ENCODE assay signal across 24 cellular contexts in genomic region chr10:60490013-60490412, GRCh38.
A peak's percentile ranks its signal among the peaks of the same experiment; 100 is the strongest.
DNase-seq lines count a peak whose midpoint lies in the region; ATAC-seq and TF ChIP-seq lines count a peak whose summit lies in the region.
"Had no signal": no experiment of that assay in that cellular context is flagged by ENCODE, and none has a peak within 500 bp of the region (broad histone marks: within the 10 kb centered on the region; RNA-seq: fewer than 3 reads in every experiment).

No MANE protein-coding gene starts in this region.

- BruUV-seq in PC-3 (replicated peaks; lab: Mats Ljungman, UMichigan) (no TSS peak), mammary epithelial cell (replicated peaks; lab: Mats Ljungman, UMichigan) (no TSS peak)

- H3K9me3 ChIP-seq in PC-3 (ENCODE audit: low read length) (no peaks in the 10 kb centered on the region), mammary epithelial cell (replicated peaks; ENCODE audit: insufficient read depth, low read length) (no peaks in the 10 kb centered on the region), mesenchymal stem cell (ENCODE audit: control insufficient read depth, low read length) (no peaks in the 10 kb centered on the region), trophoblast cell (ENCODE audit: insufficient read depth, low read depth, low read length) (no peaks in the 10 kb centered on the region)
- H3K9me3 ChIP-seq: thoracic aorta had no signal

- no peak overlapping the region for H2BK15ac ChIP-seq in mesenchymal stem cell (ENCODE audit: low read depth, poor library complexity, severe bottlenecking)

- H3K27ac Mint-ChIP-seq in immature natural killer cell, result no peak overlapping the region
- H3K27ac Mint-ChIP-seq: activated naive CD4-positive, alpha-beta T cell treated with anti-CD3 and anti-CD28 coated beads for 36 hours; stimulated activated naive B cell treated with anti-CD40 and anti-IgM and Interleukin-4, amounts not matched to agents 10 μg/mL and 1 μg/mL and 100 μg/mL, for 72 hours had no signal

- H3K9ac ChIP-seq in PC-3 (ENCODE audit: low read length) (no peak overlapping the region), mammary epithelial cell (ENCODE audit: insufficient read depth, low read length) (no peak overlapping the region), mesenchymal stem cell (ENCODE audit: low read length) (no peak overlapping the region), trophoblast cell (ENCODE audit: low read length) (no peak overlapping the region)

- H3K4me3 Mint-ChIP-seq in immature natural killer cell, result no peak overlapping the region
- H3K4me3 Mint-ChIP-seq: activated naive CD4-positive, alpha-beta T cell treated with anti-CD3 and anti-CD28 coated beads for 36 hours; activated T-cell treated with anti-CD3 and anti-CD28 coated beads, Interleukin-2, amount 50 U/mL, for 24 hours; neural crest cell; stimulated activated naive B cell treated with anti-CD40 and anti-IgM and Interleukin-4, amounts not matched to agents 10 μg/mL and 1 μg/mL and 100 μg/mL, for 72 hours had no signal

- H3K27me3 ChIP-seq in PC-3 (ENCODE audit: low read length) (no peaks in the 10 kb centered on the region), mammary epithelial cell (ENCODE audit: insufficient read depth, low read length) (no peaks in the 10 kb centered on the region), mesenchymal stem cell (ENCODE audit: control insufficient read depth in 1 of 2, insufficient read depth in 1 of 2, low read length in 2 of 2) (no peaks in the 10 kb centered on the region), trophoblast cell (ENCODE audit: insufficient read depth, low read length) (no peaks in the 10 kb centered on the region)

- WGBS in mammary epithelial cell (ENCODE audit: low coverage, missing lambda C conversion rate), result 51% methylated on average over 3 of the region's 3 CpGs
- WGBS in mesenchymal stem cell, result 93% methylated on average over 3 of the region's 3 CpGs
- WGBS in trophoblast cell (ENCODE audit: extremely low coverage, insufficient coverage, insufficient read length), result no CpG with 5 or more reads among the region's 3 CpGs

- dilution Hi-C loops in mammary epithelial cell (cut with HindIII; ENCODE audit: low sequenced_read_pairs), result no loop called here

- H3K36me3 Mint-ChIP-seq in immature natural killer cell, result no peaks in the 10 kb centered on the region
- H3K36me3 Mint-ChIP-seq: brain; stimulated activated naive B cell treated with anti-CD40 and anti-IgM and Interleukin-4, amounts not matched to agents 10 μg/mL and 1 μg/mL and 100 μg/mL, for 72 hours had no signal

- H3K36me3 ChIP-seq in PC-3 (ENCODE audit: low read depth, low read length) (no peaks in the 10 kb centered on the region), mammary epithelial cell (ENCODE audit: insufficient read depth, low read length) (no peaks in the 10 kb centered on the region), mesenchymal stem cell (ENCODE audit: control insufficient read depth in 1 of 2, insufficient read depth in 2 of 2, low read depth in 1 of 2, low read length in 2 of 2) (no peaks in the 10 kb centered on the region), trophoblast cell (ENCODE audit: control insufficient read depth in 1 of 2, insufficient read depth in 2 of 2, low read length in 2 of 2) (no peaks in the 10 kb centered on the region)
- H3K36me3 ChIP-seq: thoracic aorta had no signal

- H2BK5ac ChIP-seq in mesenchymal stem cell (ENCODE audit: low read depth, low read length, poor library complexity, severe bottlenecking) (no peak overlapping the region), trophoblast cell (ENCODE audit: low read depth, low read length, poor library complexity) (no peak overlapping the region)

- H4K12ac ChIP-seq in trophoblast cell (ENCODE audit: low read depth, low read length), result no peak overlapping the region

- H3K27ac ChIP-seq in PC-3 (ENCODE audit: low read length) (no peak overlapping the region), mammary epithelial cell (ENCODE audit: insufficient read depth, low read depth, low read length) (no peak overlapping the region), mesenchymal stem cell (ENCODE audit: low read length, poor library complexity, severe bottlenecking) (no peak overlapping the region), trophoblast cell (ENCODE audit: low read depth, low read length) (no peak overlapping the region)
- H3K27ac ChIP-seq: thoracic aorta had no signal

- H3K4me2 ChIP-seq in PC-3 (ENCODE audit: low read length), result no peak overlapping the region
- peak overlapping the region; percentile 0 for H3K4me2 ChIP-seq in mammary epithelial cell (ENCODE audit: insufficient read depth, low read depth, low read length)
- H3K4me2 ChIP-seq in mesenchymal stem cell (ENCODE audit: low read length, poor library complexity, severe bottlenecking), result no peak overlapping the region
- H3K4me2 ChIP-seq in trophoblast cell (ENCODE audit: low read length), result no peak overlapping the region

- H4K91ac ChIP-seq in mesenchymal stem cell (ENCODE audit: low read length) (no peak overlapping the region), trophoblast cell (ENCODE audit: low read depth, low read length) (no peak overlapping the region)

- H3K79me2 ChIP-seq in PC-3 (ENCODE audit: low read length) (no peaks in the 10 kb centered on the region), mammary epithelial cell (ENCODE audit: insufficient read depth, low read length) (no peaks in the 10 kb centered on the region), trophoblast cell (ENCODE audit: control insufficient read depth, insufficient read depth, low read length, poor library complexity) (no peaks in the 10 kb centered on the region)

- no peaks in the 10 kb centered on the region for H3K9me2 ChIP-seq in PC-3 (replicated peaks; ENCODE audit: low read length)

- H3K79me1 ChIP-seq in mesenchymal stem cell (replicated peaks; ENCODE audit: low read length, poor library complexity, severe bottlenecking) (peaks cover 6% of the 10 kb centered on the region), trophoblast cell (ENCODE audit: low read length) (no peaks in the 10 kb centered on the region)

- H3K4me3 ChIP-seq in PC-3 (ENCODE audit: low read length) (no peak overlapping the region), mammary epithelial cell (replicated peaks in 1 of 3; ENCODE audit: insufficient read depth in 1 of 3, low read depth in 2 of 3, low read length in 3 of 3) (no peak overlapping the region), mesenchymal stem cell (ENCODE audit: insufficient read depth in 1 of 2, low read depth in 1 of 2, low read length in 2 of 2) (peak overlapping the region in 1 of 2 experiments; percentile 17), trophoblast cell (ENCODE audit: low read depth, low read length) (no peak overlapping the region)
- H3K4me3 ChIP-seq: thoracic aorta had no signal

- no peaks in the 10 kb centered on the region for H3F3A ChIP-seq in PC-3 (ENCODE audit: low read length, unreplicated experiment)

- intact Hi-C loops in PC-3 (cut with micrococcal nuclease) (no loop called here), mammary epithelial cell (cut with micrococcal nuclease) (no loop called here)

- DNase-seq in Caki2 (ENCODE audit: low read depth) (peak; percentile 26), PC-3 (no peak), mammary epithelial cell (no peak), mesenchymal stem cell (peak; percentile 26), trophoblast cell (no peak), immature natural killer cell (no peak)
- DNase-seq: activated naive CD4-positive, alpha-beta T cell treated with anti-CD3 and anti-CD28 coated beads for 36 hours; activated T-cell treated with anti-CD3 and anti-CD28 coated beads, Interleukin-2, amount 50 U/mL, for 24 hours; cortex of kidney; DMS79 treated with DMSO at 0.1 percent for 48 hours; foreskin fibroblast; H7; NCI-H1417; NCI-H2107; NCI-H510A treated with DMSO at 0.1 percent for 48 hours; stimulated activated CD4-positive, alpha-beta T cell treated with anti-CD3 and anti-CD28 coated beads, Interleukin-2, amount 100 ng/mL, for 24 hours; stimulated activated naive B cell treated with anti-CD40 and anti-IgM and Interleukin-4, amounts not matched to agents 10 μg/mL and 1 μg/mL and 100 μg/mL, for 72 hours; T1000 had no signal

- H2BK12ac ChIP-seq in mesenchymal stem cell (ENCODE audit: low read length in 2 of 2) (no peak overlapping the region), trophoblast cell (ENCODE audit: low read length) (no peak overlapping the region)

- H3K4me1 ChIP-seq in PC-3 (ENCODE audit: insufficient read depth, low read length) (peaks cover 8% of the 10 kb centered on the region), mammary epithelial cell (ENCODE audit: insufficient read depth, low read length) (peaks cover 19% of the 10 kb centered on the region), mesenchymal stem cell (ENCODE audit: control insufficient read depth, insufficient read depth, low read depth, low read length) (no peaks in the 10 kb centered on the region), trophoblast cell (ENCODE audit: control insufficient read depth in 1 of 2, insufficient read depth in 2 of 2, low read length in 2 of 2) (no peaks in the 10 kb centered on the region)

- POLR2A ChIA-PET in PC-3 (lab: Charles Lee; ENCODE audit: unreplicated experiment), result no interaction called here

- in situ Hi-C loops in Caki2 (cut with HindIII; ENCODE audit: low pct_unique_long_range_greater_than_20kb, low sequenced_read_pairs) (no loop called here), mammary epithelial cell (cut with MboI; ENCODE audit: low sequenced_read_pairs in 2 of 2) (no loop called here)

- H2BK120ac ChIP-seq in mesenchymal stem cell (ENCODE audit: low read depth, low read length) (no peak overlapping the region), trophoblast cell (ENCODE audit: insufficient read depth, low read length, poor library complexity) (no peak overlapping the region)

- peaks cover 0 to 2% (median 0%) of the 10 kb centered on the region in 3 donors for H3K27me3 Mint-ChIP-seq in immature natural killer cell (ENCODE audit: low read depth in 3 of 3)
- H3K27me3 Mint-ChIP-seq: activated T-cell treated with anti-CD3 and anti-CD28 coated beads, Interleukin-2, amount 50 U/mL, for 24 hours; brain had no signal

- H2AFZ ChIP-seq in PC-3 (ENCODE audit: low read length) (no peak overlapping the region), mammary epithelial cell (ENCODE audit: low read depth, low read length) (peak overlapping the region; percentile 52), mesenchymal stem cell (ENCODE audit: low read depth, low read length) (no peak overlapping the region), trophoblast cell (ENCODE audit: insufficient read depth, low read length, poor library complexity) (no peak overlapping the region)

- H3K23ac ChIP-seq in mesenchymal stem cell (ENCODE audit: low read length in 2 of 2) (no peak overlapping the region), trophoblast cell (ENCODE audit: low read length) (no peak overlapping the region)

- no peak overlapping the region for H2AK5ac ChIP-seq in mesenchymal stem cell (ENCODE audit: low read length, severe bottlenecking)
- no peak overlapping the region for H2AK5ac ChIP-seq in trophoblast cell (ENCODE audit: low read length)

- H4K20me1 ChIP-seq in PC-3 (ENCODE audit: low read length) (no peaks in the 10 kb centered on the region), mammary epithelial cell (ENCODE audit: insufficient read depth, low read length) (no peaks in the 10 kb centered on the region)

- TF ChIP-seq CTCF in PC-3 (conservative IDR thresholded peaks at IDR 0.05; ENCODE audit: low read depth, low read length) (no peak), mammary epithelial cell (conservative IDR thresholded peaks at IDR 0.05 in 1 of 2, IDR thresholded peaks at IDR 0.05 in 1 of 2; ENCODE audit: extremely low read depth in 1 of 2, insufficient read depth in 1 of 2, low read depth in 1 of 2, low read length in 2 of 2) (no peak)

- peaks cover 0 to 4% (median 1%) of the 10 kb centered on the region in 6 donors for H3K9me3 Mint-ChIP-seq in immature natural killer cell
- H3K9me3 Mint-ChIP-seq: activated naive CD4-positive, alpha-beta T cell treated with anti-CD3 and anti-CD28 coated beads for 36 hours; activated T-cell treated with anti-CD3 and anti-CD28 coated beads, Interleukin-2, amount 50 U/mL, for 24 hours; brain; neural crest cell; stimulated activated naive B cell treated with anti-CD40 and anti-IgM and Interleukin-4, amounts not matched to agents 10 μg/mL and 1 μg/mL and 100 μg/mL, for 72 hours had no signal

- H3K18ac ChIP-seq in mesenchymal stem cell (ENCODE audit: low read depth in 1 of 2, low read length in 2 of 2) (no peak overlapping the region), trophoblast cell (ENCODE audit: low read length) (no peak overlapping the region)

- no peak overlapping the region for H4K8ac ChIP-seq in mesenchymal stem cell (ENCODE audit: low read length)
- no peak overlapping the region for H4K8ac ChIP-seq in trophoblast cell (ENCODE audit: low read depth, low read length)

- H3K14ac ChIP-seq in mesenchymal stem cell (ENCODE audit: low read length in 2 of 2), result no peak overlapping the region
- H3K14ac ChIP-seq in trophoblast cell (ENCODE audit: low read length), result no peak overlapping the region

- H3K4ac ChIP-seq in mesenchymal stem cell (ENCODE audit: low read depth in 1 of 2, low read length in 2 of 2), result no peak overlapping the region
- H3K4ac ChIP-seq in trophoblast cell (ENCODE audit: low read depth, low read length), result no peak overlapping the region

- ATAC-seq in PC-3, result peak; percentile 42
- no peak for ATAC-seq in HG03196 (IDR thresholded peaks at IDR 0.05; ENCODE audit: unreplicated experiment)
- ATAC-seq in HG02852 (IDR thresholded peaks at IDR 0.05; ENCODE audit: unreplicated experiment), result no peak
- ATAC-seq: activated CD4-positive, CD25-positive, alpha-beta regulatory T cell treated with anti-CD3 and anti-CD28 coated beads, Interleukin-2, amount 50 U/mL, for 24 hours; stimulated activated naive B cell treated with anti-CD40 and anti-IgM and Interleukin-4, amounts not matched to agents 10 μg/mL and 1 μg/mL and 100 μg/mL, for 72 hours had no signal

- no peaks in the 10 kb centered on the region for H3K4me1 Mint-ChIP-seq in immature natural killer cell
- H3K4me1 Mint-ChIP-seq: stimulated activated naive B cell treated with anti-CD40 and anti-IgM and Interleukin-4, amounts not matched to agents 10 μg/mL and 1 μg/mL and 100 μg/mL, for 72 hours had no signal

- CTCF ChIA-PET in PC-3 (lab: Charles Lee) (no interaction called here), mammary epithelial cell (lab: Charles Lee; ENCODE audit: low non-redundant PET) (no interaction called here)

Comparison
In these comparisons a context has a peak if more than half of its experiments do, and no peak if none do; other contexts are left out.
1. DNase-seq: peak in Caki2 (single experiment) and mesenchymal stem cell (single experiment); none in PC-3 (single experiment), mammary epithelial cell (single experiment), trophoblast cell (0 of 2) and immature natural killer cell (0 of 3).